13 cellular contexts compared by ENCODE assay signal in the genomic region with DNA sequence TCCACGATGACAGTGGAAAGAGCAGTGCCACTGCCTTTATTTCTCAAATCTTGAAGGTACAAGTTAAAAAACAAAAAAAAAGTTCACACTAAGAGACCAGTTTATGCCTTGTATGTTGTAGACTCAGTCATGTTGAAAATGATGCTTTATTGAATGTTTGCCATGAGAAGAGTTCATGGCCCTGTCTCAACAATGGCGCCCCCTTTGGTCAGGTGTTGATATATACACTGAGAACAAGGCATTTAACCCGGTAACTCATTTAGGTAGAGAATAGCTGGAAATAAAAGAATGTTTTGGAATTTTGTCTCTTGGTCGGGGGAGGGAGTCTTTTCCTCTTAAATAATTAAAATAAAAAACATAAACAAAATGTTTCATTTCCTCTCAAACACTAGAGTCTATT.
DNase-seq lines count a peak whose midpoint lies in the region; TF ChIP-seq lines count a peak whose summit lies in the region.
"Had no signal": no experiment of that assay in that cellular context is flagged by ENCODE, and none has a peak within 500 bp of the region (broad histone marks: within the 10 kb centered on the region; RNA-seq: fewer than 3 reads in every experiment).

No MANE protein-coding gene starts in this region.

- H3K4me1 ChIP-seq in smooth muscle cell (ENCODE audit: low read depth): peaks cover 14% of the 10 kb centered on the region

- peak; percentile 35; the same call in 1 of the 2 replicates for TF ChIP-seq CTCF in LNCAP (IDR thresholded peaks at IDR 0.05)
- peak; percentile 27 for TF ChIP-seq CTCF in cardiac fibroblast (IDR thresholded peaks at IDR 0.05; ENCODE audit: low read depth, low read length)
- peak; percentile 24 for TF ChIP-seq CTCF in smooth muscle cell (IDR thresholded peaks at IDR 0.05; ENCODE audit: borderline replicate concordance, insufficient read depth, poor library complexity, severe bottlenecking)

- DNase-seq in activated naive CD4-positive, alpha-beta T cell treated with Interleukin-2 at 50 U/mL for 16 hours: peak; percentile 12
- DNase-seq in activated naive CD4-positive, alpha-beta T cell treated with anti-CD3 and anti-CD28 coated beads, Interleukin-2, amount 50 U/mL, for 16 hours: no peak
- DNase-seq in cardiac fibroblast (ENCODE audit: low read depth in 2 of 2) (no peak), smooth muscle cell (lab: John Stamatoyannopoulos, UW; ENCODE audit: unreplicated experiment) (no peak), inferior parietal cortex (ENCODE audit: extremely low spot score) (no peak), NCI-H2029 treated with DMSO at 0.1 percent for 48 hours (lab: John Stamatoyannopoulos, UW) (no peak), SIG-M5 (lab: John Stamatoyannopoulos, UW) (no peak)
- DNase-seq: colonic mucosa; midbrain; NCI-H526 treated with DMSO at 0.1 percent for 48 hours; stimulated activated naive CD4-positive, alpha-beta T cell had no signal

- no peak overlapping the region for H3K27ac ChIP-seq in smooth muscle cell (ENCODE audit: low read depth)
- H3K27ac ChIP-seq: BLaER1, colonic mucosa had no signal

- no peak overlapping the region for H3K4me2 ChIP-seq in smooth muscle cell
- H3K4me2 ChIP-seq: BLaER1 had no signal

- H3K9ac ChIP-seq in smooth muscle cell (ENCODE audit: low read depth): no peak overlapping the region
- H3K9ac ChIP-seq: BLaER1 had no signal

- H3K27me3 ChIP-seq in smooth muscle cell (ENCODE audit: low read depth): no peaks in the 10 kb centered on the region
- H3K27me3 ChIP-seq: BLaER1, colonic mucosa had no signal

- H2AFZ ChIP-seq in smooth muscle cell (ENCODE audit: low read depth): no peak overlapping the region

- H3F3A ChIP-seq in smooth muscle cell (ENCODE audit: low read depth): no peaks in the 10 kb centered on the region

- H3K79me2 ChIP-seq in smooth muscle cell (ENCODE audit: low read depth): no peaks in the 10 kb centered on the region

- no peaks in the 10 kb centered on the region for H3K9me3 ChIP-seq in smooth muscle cell (replicated peaks; ENCODE audit: low read depth)
- H3K9me3 ChIP-seq: BLaER1, colonic mucosa had no signal

- H3K4me3 ChIP-seq in cardiac fibroblast (replicated peaks in 1 of 2; ENCODE audit: low read depth in 2 of 2, low read length in 2 of 2) (no peak overlapping the region), smooth muscle cell (no peak overlapping the region)
- H3K4me3 ChIP-seq: BLaER1, colonic mucosa had no signal

- no peaks in the 10 kb centered on the region for H3K36me3 ChIP-seq in smooth muscle cell (ENCODE audit: low read depth)
- H3K36me3 ChIP-seq: BLaER1, colonic mucosa had no signal

- H4K20me1 ChIP-seq in smooth muscle cell (ENCODE audit: low read depth): no peaks in the 10 kb centered on the region
- H4K20me1 ChIP-seq: BLaER1 had no signal

- WGBS in smooth muscle cell (ENCODE audit: low lambda C conversion rate): 79% methylated on average over 4 of the region's 4 CpGs
